ENCODE assay signal across 19 cellular contexts in genomic region chr4:15740764-15741404, GRCh38. TPM values are rescaled to one million over a fixed set of nuclear protein-coding genes. Genes with fewer than 3 reads are reported as not detected.
"Had no signal": no experiment of that assay in that cellular context is flagged by ENCODE, and none has a peak within 500 bp of the region (broad histone marks: within the 10 kb centered on the region; RNA-seq: fewer than 3 reads in every experiment).

No MANE protein-coding gene starts in this region.

- H3K36me3 ChIP-seq: right atrium auricular region, stomach had no signal

- H3K4me3 Mint-ChIP-seq: endodermal cell; naive thymus-derived CD8-positive, alpha-beta T cell had no signal

- H3K27me3 ChIP-seq: hepatocyte, neutrophil, right atrium auricular region, stomach had no signal

- H3K27me3 Mint-ChIP-seq: naive thymus-derived CD8-positive, alpha-beta T cell had no signal

- H3K4me3 ChIP-seq: coronary artery, hepatocyte, mucosa of descending colon, right atrium auricular region, stomach had no signal

- H3K27ac ChIP-seq: coronary artery, foreskin keratinocyte, hepatocyte, neutrophil, right atrium auricular region, stomach had no signal

- H3K9me3 ChIP-seq: neutrophil had no signal

- H3K4me1 ChIP-seq: foreskin keratinocyte, right atrium auricular region, stomach had no signal

- H3K27ac Mint-ChIP-seq: endodermal cell; naive thymus-derived CD8-positive, alpha-beta T cell had no signal

- ATAC-seq: foreskin keratinocyte; left colon; mucosa of descending colon; naive thymus-derived CD8-positive, alpha-beta T cell had no signal

- DNase-seq: effector CD4-positive, alpha-beta T cell; endodermal cell; erythroblast; foreskin keratinocyte; head of caudate nucleus; left colon; mammary epithelial cell; mucosa of descending colon; naive thymus-derived CD8-positive, alpha-beta T cell; small intestine; stimulated activated CD4-positive, alpha-beta T cell treated with anti-CD3 and anti-CD28 coated beads, Interleukin-12 subunit alpha, Interleukin-12 subunit beta, amount 100 ng/mL, for 4 hours; stimulated activated naive CD4-positive, alpha-beta T cell; stomach; substantia nigra; trophoblast cell had no signal

RNA-seq across cellular contexts. Expression of gene CD38, which starts 37.2 kb away (rescaled TPM):
- total RNA-seq: foreskin keratinocyte, mammary epithelial cell had no signal
